29 cellular contexts compared by ENCODE assay signal in genomic region chr2:108564510-108564909, GRCh38. TPM values are rescaled to one million over a fixed set of nuclear protein-coding genes. Genes with fewer than 3 reads are reported as not detected.
DNase-seq lines count a peak whose midpoint lies in the region; TF ChIP-seq lines count a peak whose summit lies in the region.
"Had no signal": no experiment of that assay in that cellular context is flagged by ENCODE, and none has a peak within 500 bp of the region (broad histone marks: within the 10 kb centered on the region; RNA-seq: fewer than 3 reads in every experiment).

No MANE protein-coding gene starts in this region.

- TF ChIP-seq CTCF in fibroblast of lung (conservative IDR thresholded peaks at IDR 0.05 in 1 of 2, IDR thresholded peaks at IDR 0.05 in 1 of 2; ENCODE audit: low read depth in 1 of 2, low read length in 2 of 2) (no peak), osteoblast (IDR thresholded peaks at IDR 0.05; ENCODE audit: extremely low read depth, low read depth, low read length) (no peak)

- peak overlapping the region; percentile 3 for H3K4me3 ChIP-seq in adipocyte (ENCODE audit: low read length)
- H3K4me3 ChIP-seq in fibroblast of lung (replicated peaks in 1 of 4; ENCODE audit: control extremely low read depth in 1 of 4, insufficient read depth in 1 of 4, low read depth in 3 of 4, low read length in 4 of 4), result no peak overlapping the region
- H3K4me3 ChIP-seq in osteoblast (ENCODE audit: insufficient read depth, low read length), result no peak overlapping the region
- peak overlapping the region in 1 of 2 donors; percentile 31 for H3K4me3 ChIP-seq in stomach smooth muscle (ENCODE audit: low read length in 2 of 2)
- H3K4me3 ChIP-seq: A549; BLaER1 treated with 17β-estradiol and CSF1 and Interleukin-3, amounts not matched to agents 10 nM and 100 nM; GM12878; HAP-1; SK-N-MC had no signal

- H3K27ac ChIP-seq in fibroblast of lung (ENCODE audit: insufficient read depth, low read length), result peak overlapping the region; percentile 26
- H3K27ac ChIP-seq in osteoblast (ENCODE audit: low read depth, low read length), result no peak overlapping the region
- H3K27ac ChIP-seq in stomach smooth muscle (ENCODE audit: low read length), result peak overlapping the region; percentile 41
- H3K27ac ChIP-seq: A549; BLaER1 treated with 17β-estradiol and CSF1 and Interleukin-3, amounts not matched to agents 10 nM and 100 nM; RWPE1 had no signal

- DNase-seq in adipocyte (ENCODE audit: low read depth), result no peak
- DNase-seq in fibroblast of lung (ENCODE audit: low read depth in 2 of 2), result no peak
- no peak for DNase-seq in osteoblast (ENCODE audit: insufficient read length, low spot score, missing footprints)
- DNase-seq in stimulated activated CD4-positive, alpha-beta T cell treated with anti-CD3 and anti-CD28 coated beads, Interleukin-2, amount 100 ng/mL, for 24 hours, result no peak
- DNase-seq in NK-92 treated with Interleukin-12 subunit alpha and Interleukin-12 subunit beta, amount 100 ng/mL, for 24 hours (lab: John Stamatoyannopoulos, UW), result no peak
- DNase-seq in SIG-M5 (lab: John Stamatoyannopoulos, UW), result no peak
- DNase-seq: AML-193; CD4-positive, alpha-beta T cell; COR-L47; EL; GDM1; GOT3; HFFc6; KBM-7; MV-4-11; NCI-H1105; NCI-H1436 treated with DMSO at 0.1 percent for 48 hours; NCI-H187 treated with DMSO at 0.1 percent for 48 hours; NCI-H2107; NCI-H446 treated with DMSO at 0.1 percent for 48 hours; NCI-H526 treated with DMSO at 0.1 percent for 48 hours; SHP77 treated with DMSO at 0.1 percent for 48 hours had no signal

- H3K79me2 ChIP-seq in fibroblast of lung (ENCODE audit: control insufficient read depth, insufficient read depth, low read length), result peaks cover 21% of the 10 kb centered on the region
- H3K79me2 ChIP-seq in osteoblast (ENCODE audit: insufficient read depth, low read length), result peaks cover 92% of the 10 kb centered on the region

- H3K4me2 ChIP-seq in fibroblast of lung (ENCODE audit: extremely low read depth, insufficient read depth, low read length), result peak overlapping the region; percentile 51
- peak overlapping the region; percentile 20 for H3K4me2 ChIP-seq in osteoblast (ENCODE audit: insufficient read depth, low read length)
- H3K4me2 ChIP-seq: A549; BLaER1 treated with 17β-estradiol and CSF1 and Interleukin-3, amounts not matched to agents 10 nM and 100 nM had no signal

- H3K27me3 ChIP-seq in adipocyte (replicated peaks; ENCODE audit: control insufficient read depth, insufficient read depth, low read length) (no peaks in the 10 kb centered on the region), fibroblast of lung (ENCODE audit: control insufficient read depth, insufficient read depth, low read length) (no peaks in the 10 kb centered on the region), osteoblast (ENCODE audit: insufficient read depth, low read length) (no peaks in the 10 kb centered on the region), stomach smooth muscle (ENCODE audit: control insufficient read depth in 1 of 2, insufficient read depth in 2 of 2, low read length in 2 of 2) (no peaks in the 10 kb centered on the region)
- H3K27me3 ChIP-seq: BLaER1 treated with 17β-estradiol and CSF1 and Interleukin-3, amounts not matched to agents 10 nM and 100 nM had no signal

- H4K20me1 ChIP-seq in fibroblast of lung (ENCODE audit: control insufficient read depth, extremely low read depth, insufficient read depth, low read length), result no peaks in the 10 kb centered on the region
- H4K20me1 ChIP-seq in osteoblast (ENCODE audit: insufficient read depth, low read length), result peaks cover 23% of the 10 kb centered on the region

- H3K9ac ChIP-seq in adipocyte (ENCODE audit: low read length), result peak overlapping the region; percentile 65
- H3K9ac ChIP-seq in fibroblast of lung (ENCODE audit: insufficient read depth, low read length), result no peak overlapping the region
- H3K9ac ChIP-seq in stomach smooth muscle (ENCODE audit: low read length in 2 of 2), result peak overlapping the region; percentile 6 to 14
- H3K9ac ChIP-seq: BLaER1 treated with 17β-estradiol and CSF1 and Interleukin-3, amounts not matched to agents 10 nM and 100 nM had no signal

- H3K9me3 ChIP-seq in adipocyte (ENCODE audit: control insufficient read depth, low read length), result no peaks in the 10 kb centered on the region
- H3K9me3 ChIP-seq in fibroblast of lung (ENCODE audit: control insufficient read depth, insufficient read depth, low read depth, low read length), result no peaks in the 10 kb centered on the region
- H3K9me3 ChIP-seq in osteoblast (ENCODE audit: low read depth, low read length), result no peaks in the 10 kb centered on the region
- no peaks in the 10 kb centered on the region for H3K9me3 ChIP-seq in stomach smooth muscle (ENCODE audit: control insufficient read depth in 2 of 2, low read length in 2 of 2)
- H3K9me3 ChIP-seq: A549, HAP-1 had no signal

- H3K4me1 ChIP-seq in adipocyte (ENCODE audit: control insufficient read depth, insufficient read depth, low read length), result peaks cover 56% of the 10 kb centered on the region
- H3K4me1 ChIP-seq in fibroblast of lung (ENCODE audit: control insufficient read depth, extremely low read depth, insufficient read depth, low read length), result no peaks in the 10 kb centered on the region
- H3K4me1 ChIP-seq in osteoblast (ENCODE audit: insufficient read depth, low read length), result peaks cover 3% of the 10 kb centered on the region
- peaks cover 11% of the 10 kb centered on the region for H3K4me1 ChIP-seq in stomach smooth muscle (ENCODE audit: control insufficient read depth, insufficient read depth, low read length)
- H3K4me1 ChIP-seq: HAP-1 had no signal

- H2AFZ ChIP-seq in fibroblast of lung (ENCODE audit: low read length) (no peak overlapping the region), osteoblast (ENCODE audit: low read length) (no peak overlapping the region)

- no peaks in the 10 kb centered on the region for H3K36me3 ChIP-seq in adipocyte (ENCODE audit: control insufficient read depth, insufficient read depth, low read length, severe bottlenecking)
- no peaks in the 10 kb centered on the region for H3K36me3 ChIP-seq in fibroblast of lung (ENCODE audit: control insufficient read depth, insufficient read depth, low read length)
- no peaks in the 10 kb centered on the region for H3K36me3 ChIP-seq in osteoblast (ENCODE audit: insufficient read depth, low read length)
- no peaks in the 10 kb centered on the region for H3K36me3 ChIP-seq in stomach smooth muscle (ENCODE audit: control insufficient read depth in 2 of 2, insufficient read depth in 2 of 2, low read length in 2 of 2)
- H3K36me3 ChIP-seq: HAP-1 had no signal

RNA-seq across cellular contexts. Expression of gene LIMS1, which starts 30.2 kb away (rescaled TPM):
- total RNA-seq in fibroblast of lung (52.7 and 63.7 TPM in 2 replicates), osteoblast (129 and 142 TPM in 2 replicates)
- polyA plus RNA-seq in fibroblast of lung, result 100 and 108 TPM in 2 replicates
- 50.2 and 61.0 TPM in 2 replicates for polyA plus RNA-seq in fibroblast of lung (2012)
- 84.0 and 84.7 TPM in 2 replicates for polyA minus RNA-seq in fibroblast of lung (ENCODE audit: low replicate concordance)
